Comparison of ENCODE assay signal across 10 cellular contexts in genomic region chr1:116544588-116545358, GRCh38. TPM values are rescaled to one million over a fixed set of nuclear protein-coding genes. Genes with fewer than 3 reads are reported as not detected.
DNase-seq lines count a peak whose midpoint lies in the region; ATAC-seq, FAIRE-seq and TF ChIP-seq lines count a peak whose summit lies in the region.
"Had no signal": no experiment of that assay in that cellular context is flagged by ENCODE, and none has a peak within 500 bp of the region (broad histone marks: within the 10 kb centered on the region; RNA-seq: fewer than 3 reads in every experiment).

No MANE protein-coding gene starts in this region.

- FAIRE-seq in kidney (lab: Jason Lieb, UNC) = no peak

- H3K27me3 Mint-ChIP-seq in activated CD8-positive, alpha-beta memory T cell treated with anti-CD3 and anti-CD28 coated beads, Interleukin-2, amount 10 ng/mL, durations not matched to agents 7 days and 5 days = no peaks in the 10 kb centered on the region

- no peak overlapping the region for H3K9ac ChIP-seq in kidney (ENCODE audit: low read length in 2 of 2)

- H3K36me3 ChIP-seq in kidney (ENCODE audit: control insufficient read depth in 1 of 2, insufficient read depth in 2 of 2, low read length in 2 of 2) = peaks cover 0 to 9% of the 10 kb centered on the region in 2 donors

- peak overlapping the region; percentile 41 for H3K27ac ChIP-seq in RWPE1
- H3K27ac ChIP-seq in kidney (ENCODE audit: low read depth in 2 of 2, low read length in 2 of 2) = no peak overlapping the region

- POLR2A ChIA-PET in RWPE1 (lab: Yijun Ruan, JAX; ENCODE audit: low non-redundant PET) = no interaction called here

- peak overlapping the region; percentile 82 for H3K27ac Mint-ChIP-seq in activated CD8-positive, alpha-beta memory T cell treated with anti-CD3 and anti-CD28 coated beads, Interleukin-2, amount 10 ng/mL, durations not matched to agents 7 days and 5 days
- peak overlapping the region; percentile 98 for H3K27ac Mint-ChIP-seq in stimulated activated effector memory CD8-positive, alpha-beta T cell treated with anti-CD3 and anti-CD28 coated beads, Interleukin-12 subunit alpha, Interleukin-12 subunit beta, amount 100 ng/mL, for 72 hours

- CTCF ChIA-PET in activated CD8-positive, alpha-beta memory T cell treated with anti-CD3 and anti-CD28 coated beads, Interleukin-2, amount 10 ng/mL, durations not matched to agents 7 days and 5 days (lab: Charles Lee) = interaction anchor here (1.0 to 2.1 kb wide), 7 partner anchors 12 to 60 kb away, joined by 3 to 11 read pairs (median 4); no protein-coding TSS in a partner anchor
- CTCF ChIA-PET in RWPE1 (lab: Yijun Ruan, JAX) = interaction anchor here (0.7 kb wide), 1 partner anchor 12 kb away, joined by 4 read pairs; no protein-coding TSS in a partner anchor

- no peaks in the 10 kb centered on the region for H3K9me3 Mint-ChIP-seq in activated CD8-positive, alpha-beta memory T cell treated with anti-CD3 and anti-CD28 coated beads, Interleukin-2, amount 10 ng/mL, durations not matched to agents 7 days and 5 days (ENCODE audit: low read depth)
- no peaks in the 10 kb centered on the region for H3K9me3 Mint-ChIP-seq in stimulated activated effector memory CD8-positive, alpha-beta T cell treated with anti-CD3 and anti-CD28 coated beads, Interleukin-12 subunit alpha, Interleukin-12 subunit beta, amount 100 ng/mL, for 72 hours

- H3K4me3 Mint-ChIP-seq in activated CD8-positive, alpha-beta memory T cell treated with anti-CD3 and anti-CD28 coated beads, Interleukin-2, amount 10 ng/mL, durations not matched to agents 7 days and 5 days = peak overlapping the region; percentile 17
- H3K4me3 Mint-ChIP-seq in stimulated activated effector memory CD8-positive, alpha-beta T cell treated with anti-CD3 and anti-CD28 coated beads, Interleukin-12 subunit alpha, Interleukin-12 subunit beta, amount 100 ng/mL, for 72 hours = peak overlapping the region; percentile 83

- peaks cover 74% of the 10 kb centered on the region for H3K36me3 Mint-ChIP-seq in activated CD8-positive, alpha-beta memory T cell treated with anti-CD3 and anti-CD28 coated beads, Interleukin-2, amount 10 ng/mL, durations not matched to agents 7 days and 5 days
- peaks cover 82% of the 10 kb centered on the region for H3K36me3 Mint-ChIP-seq in stimulated activated effector memory CD8-positive, alpha-beta T cell treated with anti-CD3 and anti-CD28 coated beads, Interleukin-12 subunit alpha, Interleukin-12 subunit beta, amount 100 ng/mL, for 72 hours

- intact Hi-C loops in kidney (cut with DNase I) = no loop called here

- TF ChIP-seq CTCF in RWPE1 (conservative IDR thresholded peaks at IDR 0.05; ENCODE audit: low read depth) = no peak
- no peak for TF ChIP-seq CTCF in kidney (IDR thresholded peaks at IDR 0.05; ENCODE audit: borderline replicate concordance, extremely low read depth, insufficient read depth)

- no peak overlapping the region for H3K4me3 ChIP-seq in kidney (ENCODE audit: low read length in 2 of 2)

- DNase-seq in activated CD8-positive, alpha-beta memory T cell treated with anti-CD3 and anti-CD28 coated beads, Interleukin-2, amount 10 ng/mL, durations not matched to agents 7 days and 5 days = peak; percentile 62
- DNase-seq in activated CD8-positive, alpha-beta memory T cell treated with anti-CD3 and anti-CD28 coated beads, Interleukin-2, amount 50 U/mL, for 48 hours = no peak
- DNase-seq in RWPE1 (ENCODE audit: low spot score) (no peak), kidney (no peak), COLO829 (ENCODE audit: low spot score) (no peak), iPS-NIHi7 (ENCODE audit: extremely low spot score) (no peak)
- DNase-seq in stimulated activated effector memory CD8-positive, alpha-beta T cell treated with anti-CD3 and anti-CD28 coated beads, Interleukin-12 subunit alpha, Interleukin-12 subunit beta, amount 100 ng/mL, for 72 hours (ENCODE audit: low spot score in 2 of 2) = peak in 1 of 2 donors; percentile 77
- DNase-seq: NCI-H1105 had no signal

- no peaks in the 10 kb centered on the region for H3K9me3 ChIP-seq in kidney (ENCODE audit: control insufficient read depth in 1 of 2, low read length in 2 of 2)

- no peaks in the 10 kb centered on the region for H3K4me1 ChIP-seq in kidney (ENCODE audit: control insufficient read depth in 1 of 2, insufficient read depth in 1 of 2, low read depth in 1 of 2, low read length in 2 of 2)

- peaks cover 81% of the 10 kb centered on the region for H3K4me1 Mint-ChIP-seq in activated CD8-positive, alpha-beta memory T cell treated with anti-CD3 and anti-CD28 coated beads, Interleukin-2, amount 10 ng/mL, durations not matched to agents 7 days and 5 days
- peaks cover 86% of the 10 kb centered on the region for H3K4me1 Mint-ChIP-seq in stimulated activated effector memory CD8-positive, alpha-beta T cell treated with anti-CD3 and anti-CD28 coated beads, Interleukin-12 subunit alpha, Interleukin-12 subunit beta, amount 100 ng/mL, for 72 hours

- ATAC-seq in activated CD8-positive, alpha-beta memory T cell treated with anti-CD3 and anti-CD28 coated beads, Interleukin-2, amount 10 ng/mL, durations not matched to agents 7 days and 5 days = peak; percentile 57
- ATAC-seq in HG02623 (IDR thresholded peaks at IDR 0.05; ENCODE audit: unreplicated experiment) = peak; percentile 57
- peak; percentile 69 for ATAC-seq in stimulated activated effector memory CD8-positive, alpha-beta T cell treated with anti-CD3 and anti-CD28 coated beads, Interleukin-12 subunit alpha, Interleukin-12 subunit beta, amount 100 ng/mL, for 72 hours
- ATAC-seq: Right ventricle myocardium inferior had no signal

RNA-seq across cellular contexts. Expression of gene CD58, which starts 26.1 kb away (rescaled TPM):
- 10 to 100 TPM; 54.0 to 56.9 TPM for total RNA-seq in activated CD8-positive, alpha-beta memory T cell treated with anti-CD3 and anti-CD28 coated beads, Interleukin-2, amount 10 ng/mL, durations not matched to agents 7 days and 5 days
- 36.6 TPM for total RNA-seq in kidney
- polyA plus RNA-seq in kidney (ENCODE audit: insufficient read depth, low read depth, low replicate concordance) = 27.4 TPM
